Comparison of ENCODE assay signal across 15 cellular contexts in genomic region chr2:100852999-100853908, GRCh38. TPM values are rescaled to one million over a fixed set of nuclear protein-coding genes. Genes with fewer than 3 reads are reported as not detected.
DNase-seq lines count a peak whose midpoint lies in the region; ATAC-seq and TF ChIP-seq lines count a peak whose summit lies in the region.
"Had no signal": no experiment of that assay in that cellular context is flagged by ENCODE, and none has a peak within 500 bp of the region (broad histone marks: within the 10 kb centered on the region; RNA-seq: fewer than 3 reads in every experiment).

No MANE protein-coding gene starts in this region.

- no peaks in the 10 kb centered on the region for H3K27me3 Mint-ChIP-seq in stimulated activated naive CD8-positive, alpha-beta T cell treated with anti-CD3 and anti-CD28 coated beads, Interleukin-15, amount 100 ng/mL, for 72 hours
- peaks cover 7% of the 10 kb centered on the region for H3K27me3 Mint-ChIP-seq in endothelial cell (ENCODE audit: unreplicated experiment)
- H3K27me3 Mint-ChIP-seq in stimulated activated naive B cell treated with anti-CD40 and anti-IgM and Interleukin-4, amounts not matched to agents 10 μg/mL and 1 μg/mL and 100 μg/mL, for 72 hours = peaks cover 19 to 32% of the 10 kb centered on the region in 2 donors
- H3K27me3 Mint-ChIP-seq: activated naive CD8-positive, alpha-beta T cell had no signal

- H3K4me1 Mint-ChIP-seq in stimulated activated naive CD8-positive, alpha-beta T cell treated with anti-CD3 and anti-CD28 coated beads, Interleukin-15, amount 100 ng/mL, for 72 hours = peaks cover 9% of the 10 kb centered on the region
- H3K4me1 Mint-ChIP-seq in endothelial cell (ENCODE audit: unreplicated experiment) = peaks cover 15% of the 10 kb centered on the region
- H3K4me1 Mint-ChIP-seq in stimulated activated naive B cell treated with anti-CD40 and anti-IgM and Interleukin-4, amounts not matched to agents 10 μg/mL and 1 μg/mL and 100 μg/mL, for 72 hours = peaks cover 0 to 2% of the 10 kb centered on the region in 2 donors

- no peaks in the 10 kb centered on the region for H3K9me3 Mint-ChIP-seq in stimulated activated naive CD8-positive, alpha-beta T cell treated with anti-CD3 and anti-CD28 coated beads, Interleukin-15, amount 100 ng/mL, for 72 hours
- no peaks in the 10 kb centered on the region for H3K9me3 Mint-ChIP-seq in endothelial cell (ENCODE audit: unreplicated experiment)
- no peaks in the 10 kb centered on the region for H3K9me3 Mint-ChIP-seq in stimulated activated naive B cell treated with anti-CD40 and anti-IgM and Interleukin-4, amounts not matched to agents 10 μg/mL and 1 μg/mL and 100 μg/mL, for 72 hours

- TF ChIP-seq CTCF in endothelial cell (IDR thresholded peaks at IDR 0.05; ENCODE audit: unreplicated experiment) = no peak

- ATAC-seq in stimulated activated naive CD8-positive, alpha-beta T cell treated with anti-CD3 and anti-CD28 coated beads, Interleukin-15, amount 100 ng/mL, for 72 hours = peak; percentile 52
- ATAC-seq in stimulated activated naive CD8-positive, alpha-beta T cell treated with anti-CD3 and anti-CD28 coated beads, Interleukin-15, Interleukin-2, amounts not matched to agents 100 U/mL and 50 U/mL, for 24 hours = no peak
- ATAC-seq in stimulated activated naive B cell treated with anti-CD40 and anti-IgM and Interleukin-4, amounts not matched to agents 10 μg/mL and 1 μg/mL and 100 μg/mL, for 72 hours (replicated peaks) = no peak
- ATAC-seq in GM18907 (IDR thresholded peaks at IDR 0.05; ENCODE audit: unreplicated experiment) = no peak
- ATAC-seq in GM21619 (IDR thresholded peaks at IDR 0.05; ENCODE audit: unreplicated experiment) = no peak
- ATAC-seq: GM12878 had no signal

- peaks cover 15% of the 10 kb centered on the region for H3K36me3 Mint-ChIP-seq in endothelial cell (ENCODE audit: low read depth, unreplicated experiment)
- H3K36me3 Mint-ChIP-seq in stimulated activated naive B cell treated with anti-CD40 and anti-IgM and Interleukin-4, amounts not matched to agents 10 μg/mL and 1 μg/mL and 100 μg/mL, for 72 hours = no peaks in the 10 kb centered on the region
- H3K36me3 Mint-ChIP-seq: activated naive CD8-positive, alpha-beta T cell had no signal

- no peak overlapping the region for H3K4me3 Mint-ChIP-seq in stimulated activated naive CD8-positive, alpha-beta T cell treated with anti-CD3 and anti-CD28 coated beads, Interleukin-15, amount 100 ng/mL, for 72 hours
- peak overlapping the region; percentile 47 for H3K4me3 Mint-ChIP-seq in endothelial cell (ENCODE audit: unreplicated experiment)
- H3K4me3 Mint-ChIP-seq in stimulated activated naive B cell treated with anti-CD40 and anti-IgM and Interleukin-4, amounts not matched to agents 10 μg/mL and 1 μg/mL and 100 μg/mL, for 72 hours = no peak overlapping the region
- H3K4me3 Mint-ChIP-seq: activated naive CD8-positive, alpha-beta T cell had no signal

- peak overlapping the region in 1 of 2 donors; percentile 86 for H3K27ac Mint-ChIP-seq in stimulated activated naive CD8-positive, alpha-beta T cell treated with anti-CD3 and anti-CD28 coated beads, Interleukin-15, amount 100 ng/mL, for 72 hours
- H3K27ac Mint-ChIP-seq in endothelial cell (ENCODE audit: unreplicated experiment) = no peak overlapping the region
- peak overlapping the region; percentile 22 for H3K27ac Mint-ChIP-seq in stimulated activated naive B cell treated with anti-CD40 and anti-IgM and Interleukin-4, amounts not matched to agents 10 μg/mL and 1 μg/mL and 100 μg/mL, for 72 hours
- H3K27ac Mint-ChIP-seq: activated naive CD8-positive, alpha-beta T cell had no signal

- DNase-seq in stimulated activated naive CD8-positive, alpha-beta T cell treated with anti-CD3 and anti-CD28 coated beads, Interleukin-15, amount 100 ng/mL, for 72 hours = no peak
- no peak for DNase-seq in stimulated activated naive CD8-positive, alpha-beta T cell treated with anti-CD3 and anti-CD28 coated beads, Interleukin-15, Interleukin-2, amounts not matched to agents 100 U/mL and 50 U/mL, for 24 hours
- DNase-seq in NOMO-1 treated with DMSO at 0.1 percent for 48 hours (lab: John Stamatoyannopoulos, UW; ENCODE audit: unreplicated experiment) (peak; percentile 70), endothelial cell (ENCODE audit: low spot score) (no peak), NCI-H2029 (lab: John Stamatoyannopoulos, UW) (no peak)
- DNase-seq in stimulated activated naive B cell treated with anti-CD40 and anti-IgM and Interleukin-4, amounts not matched to agents 10 μg/mL and 1 μg/mL and 100 μg/mL, for 72 hours = no peak
- DNase-seq: activated CD8-positive, alpha-beta memory T cell treated with anti-CD3 and anti-CD28 coated beads, Interleukin-2, amount 50 U/mL, for 4 hours; hypothalamus; NCI-H226; nucleus accumbens; stomach had no signal

RNA-seq across cellular contexts. Expression of gene NPAS2, which starts 33.3 kb away (rescaled TPM):
- total RNA-seq in endothelial cell (ENCODE audit: unreplicated experiment) = 70.1 TPM
